Comparison of ENCODE assay signal across 28 cellular contexts in the genomic region with DNA sequence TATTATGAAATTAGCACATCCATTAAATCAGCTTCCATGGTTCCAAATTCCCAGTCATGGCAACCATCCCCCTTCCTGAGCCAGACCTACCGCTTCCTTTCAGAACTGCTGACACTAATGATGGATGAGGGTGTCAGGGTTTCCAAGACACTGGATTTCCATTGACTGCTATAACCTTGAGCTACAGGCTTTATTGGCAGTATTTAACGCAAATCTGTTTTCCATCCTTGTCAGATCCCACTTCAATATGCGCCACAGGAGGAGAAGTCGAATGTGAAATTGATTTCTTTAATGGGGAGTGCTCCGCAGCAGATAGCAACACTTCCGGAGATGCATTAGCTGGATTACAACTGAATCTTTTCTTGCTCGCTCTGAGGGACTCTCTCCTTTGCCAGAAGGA.
"Had no signal": no experiment of that assay in that cellular context is flagged by ENCODE, and none has a peak within 500 bp of the region (broad histone marks: within the 10 kb centered on the region; RNA-seq: fewer than 3 reads in every experiment).

No MANE protein-coding gene starts in this region.

- H3K4me3 Mint-ChIP-seq: activated CD4-positive, alpha-beta memory T cell treated with anti-CD3 and anti-CD28 coated beads for 36 hours; activated CD4-positive, alpha-beta T cell treated with anti-CD3 and anti-CD28 coated beads for 36 hours; activated CD4-positive, alpha-beta T cell treated with anti-CD3 and anti-CD28 coated beads, Interleukin-2, amount 10 ng/mL, durations not matched to agents 24 days and 14 days; activated CD8-positive, alpha-beta memory T cell treated with anti-CD3 and anti-CD28 coated beads, Interleukin-2, amount 10 ng/mL, durations not matched to agents 7 days and 5 days; activated CD8-positive, alpha-beta T cell treated with anti-CD3 and anti-CD28 coated beads, Interleukin-2, amount 10 ng/mL, durations not matched to agents 7 days and 5 days; activated naive CD4-positive, alpha-beta T cell treated with anti-CD3 and anti-CD28 coated beads, Interleukin-2, amount 10 ng/mL, durations not matched to agents 7 days and 5 days; activated naive CD8-positive, alpha-beta T cell treated with anti-CD3 and anti-CD28 coated beads, Interleukin-2, amount 10 ng/mL, durations not matched to agents 7 days and 5 days; activated T-helper 1 cell treated with anti-CD3 and anti-CD28 coated beads, Interleukin-12 subunit alpha, Interleukin-12 subunit beta, Interleukin-2, Interleukin-4 antibody, amounts not matched to agents 30 ng/mL and 10 ng/mL and 1 ng/mL, durations not matched to agents 14 hours and 24 hours and 36 hours; central memory CD8-positive, alpha-beta T cell; T-helper 17 cell; T-helper 2 cell treated with Interferon-gamma antibody and Interleukin-4, amounts not matched to agents 5 μg/mL and 100 μg/mL, for 36 hours had no signal

- H3K27ac Mint-ChIP-seq: activated CD4-positive, alpha-beta memory T cell treated with anti-CD3 and anti-CD28 coated beads for 36 hours; activated CD4-positive, alpha-beta T cell treated with anti-CD3 and anti-CD28 coated beads for 36 hours; activated CD4-positive, alpha-beta T cell treated with anti-CD3 and anti-CD28 coated beads, Interleukin-2, amount 10 ng/mL, durations not matched to agents 24 days and 14 days; activated CD8-positive, alpha-beta memory T cell treated with anti-CD3 and anti-CD28 coated beads, Interleukin-2, amount 10 ng/mL, durations not matched to agents 7 days and 5 days; activated CD8-positive, alpha-beta T cell treated with anti-CD3 and anti-CD28 coated beads, Interleukin-2, amount 10 ng/mL, durations not matched to agents 7 days and 5 days; activated naive CD4-positive, alpha-beta T cell treated with anti-CD3 and anti-CD28 coated beads, Interleukin-2, amount 10 ng/mL, durations not matched to agents 7 days and 5 days; activated naive CD4-positive, alpha-beta T cell treated with anti-CD3 and anti-CD28 coated beads, Interleukin-2, amount 50 U/mL, for 72 hours; activated naive CD8-positive, alpha-beta T cell treated with anti-CD3 and anti-CD28 coated beads, Interleukin-2, amount 10 ng/mL, durations not matched to agents 7 days and 5 days; activated T-helper 1 cell treated with anti-CD3 and anti-CD28 coated beads, Interleukin-12 subunit alpha, Interleukin-12 subunit beta, Interleukin-2, Interleukin-4 antibody, amounts not matched to agents 30 ng/mL and 10 ng/mL and 1 ng/mL, durations not matched to agents 14 hours and 24 hours and 36 hours; activated T-helper 2 cell treated with anti-CD3 and anti-CD28 coated beads, Interferon-gamma antibody, Interleukin-2, Interleukin-4, amounts not matched to agents 10 μg/mL and 5 μg/mL and 100 μg/mL, durations not matched to agents 14 hours and 24 hours and 36 hours; T-helper 17 cell; T-helper 2 cell treated with Interferon-gamma antibody and Interleukin-4, amounts not matched to agents 5 μg/mL and 100 μg/mL, for 36 hours had no signal

- DNase-seq: activated CD4-positive, alpha-beta memory T cell treated with anti-CD3 and anti-CD28 coated beads for 36 hours; activated CD4-positive, alpha-beta T cell treated with anti-CD3 and anti-CD28 coated beads for 36 hours; activated CD4-positive, alpha-beta T cell treated with anti-CD3 and anti-CD28 coated beads, Interleukin-2, amount 10 ng/mL, durations not matched to agents 24 days and 14 days; activated CD4-positive, CD25-positive, alpha-beta regulatory T cell; activated CD4-positive, CD25-positive, alpha-beta regulatory T cell treated with anti-CD3 and anti-CD28 coated beads, Interleukin-2, amount 50 U/mL, for 72 hours; activated CD8-positive, alpha-beta memory T cell treated with anti-CD3 and anti-CD28 coated beads, Interleukin-2, amount 10 ng/mL, durations not matched to agents 7 days and 5 days; activated CD8-positive, alpha-beta memory T cell treated with anti-CD3 and anti-CD28 coated beads, Interleukin-2, amount 50 U/mL, for 4 hours; activated CD8-positive, alpha-beta T cell treated with anti-CD3 and anti-CD28 coated beads, Interleukin-2, amount 10 ng/mL, durations not matched to agents 7 days and 5 days; activated gamma-delta T cell; activated naive CD4-positive, alpha-beta T cell; activated naive CD4-positive, alpha-beta T cell treated with anti-CD3 and anti-CD28 coated beads, Interleukin-2, amount 10 ng/mL, durations not matched to agents 7 days and 5 days; activated naive CD8-positive, alpha-beta T cell treated with anti-CD3 and anti-CD28 coated beads, Interleukin-2, amount 10 ng/mL, durations not matched to agents 7 days and 5 days; activated T-cell treated with anti-CD3 and anti-CD28 coated beads, Interleukin-2, amount 50 U/mL, for 1 hour; activated T-cell treated with anti-CD3 and anti-CD28 coated beads, Interleukin-2, amount 50 U/mL, for 48 hours; cortex of kidney; effector CD8-positive, alpha-beta T cell; foreskin fibroblast; head of caudate nucleus; T-helper 1 cell; T-helper 17 cell; T1000 had no signal

- H3K4me1 Mint-ChIP-seq: activated CD4-positive, alpha-beta T cell treated with anti-CD3 and anti-CD28 coated beads for 36 hours; activated CD4-positive, alpha-beta T cell treated with anti-CD3 and anti-CD28 coated beads, Interleukin-2, amount 10 ng/mL, durations not matched to agents 24 days and 14 days; activated CD8-positive, alpha-beta memory T cell treated with anti-CD3 and anti-CD28 coated beads, Interleukin-2, amount 10 ng/mL, durations not matched to agents 7 days and 5 days; activated naive CD4-positive, alpha-beta T cell treated with anti-CD3 and anti-CD28 coated beads, Interleukin-2, amount 10 ng/mL, durations not matched to agents 7 days and 5 days; activated naive CD8-positive, alpha-beta T cell treated with anti-CD3 and anti-CD28 coated beads, Interleukin-2, amount 10 ng/mL, durations not matched to agents 7 days and 5 days; central memory CD8-positive, alpha-beta T cell; T-helper 17 cell had no signal

- H3K9me3 Mint-ChIP-seq: central memory CD8-positive, alpha-beta T cell had no signal

- ATAC-seq: activated CD4-positive, alpha-beta T cell treated with anti-CD3 and anti-CD28 coated beads for 36 hours; activated CD8-positive, alpha-beta memory T cell treated with anti-CD3 and anti-CD28 coated beads, Interleukin-2, amount 10 ng/mL, durations not matched to agents 7 days and 5 days; activated CD8-positive, alpha-beta T cell treated with anti-CD3 and anti-CD28 coated beads, Interleukin-2, amount 10 ng/mL, durations not matched to agents 7 days and 5 days; activated naive CD4-positive, alpha-beta T cell treated with anti-CD3 and anti-CD28 coated beads, Interleukin-2, amount 50 U/mL, for 72 hours; esophagus mucosa; T-helper 17 cell had no signal

- H3K27me3 Mint-ChIP-seq: activated CD4-positive, alpha-beta T cell treated with anti-CD3 and anti-CD28 coated beads, Interleukin-2, amount 10 ng/mL, durations not matched to agents 24 days and 14 days; activated CD8-positive, alpha-beta memory T cell treated with anti-CD3 and anti-CD28 coated beads, Interleukin-2, amount 10 ng/mL, durations not matched to agents 7 days and 5 days; activated naive CD4-positive, alpha-beta T cell treated with anti-CD3 and anti-CD28 coated beads, Interleukin-2, amount 10 ng/mL, durations not matched to agents 7 days and 5 days; activated naive CD8-positive, alpha-beta T cell treated with anti-CD3 and anti-CD28 coated beads, Interleukin-2, amount 10 ng/mL, durations not matched to agents 7 days and 5 days had no signal

- H3K36me3 Mint-ChIP-seq: activated CD4-positive, alpha-beta memory T cell treated with anti-CD3 and anti-CD28 coated beads for 36 hours; activated CD8-positive, alpha-beta memory T cell treated with anti-CD3 and anti-CD28 coated beads, Interleukin-2, amount 10 ng/mL, durations not matched to agents 7 days and 5 days; activated naive CD4-positive, alpha-beta T cell treated with anti-CD3 and anti-CD28 coated beads, Interleukin-2, amount 10 ng/mL, durations not matched to agents 7 days and 5 days; activated naive CD8-positive, alpha-beta T cell treated with anti-CD3 and anti-CD28 coated beads, Interleukin-2, amount 10 ng/mL, durations not matched to agents 7 days and 5 days; brain had no signal
